Comparison of ENCODE assay signal across 20 cellular contexts in genomic region chr14:38278035-38278434, GRCh38. TPM values are rescaled to one million over a fixed set of nuclear protein-coding genes. Genes with fewer than 3 reads are reported as not detected.
DNase-seq lines count a peak whose midpoint lies in the region; ATAC-seq and TF ChIP-seq lines count a peak whose summit lies in the region.
"Had no signal": no experiment of that assay in that cellular context is flagged by ENCODE, and none has a peak within 500 bp of the region (broad histone marks: within the 10 kb centered on the region; RNA-seq: fewer than 3 reads in every experiment).

No MANE protein-coding gene starts in this region.

- DNase-seq in NCI-H1092 treated with DMSO at 0.1 percent for 48 hours (lab: John Stamatoyannopoulos, UW) (peak; percentile 78), fibroblast of the aortic adventitia (ENCODE audit: low read depth) (peak; percentile 22), HAP-1 (ENCODE audit: low spot score in 2 of 2) (no peak), right atrium auricular region (ENCODE audit: low spot score) (no peak)
- no peak for DNase-seq in stimulated activated naive CD8-positive, alpha-beta T cell treated with anti-CD3 and anti-CD28 coated beads, Interleukin-15, Interleukin-2, amounts not matched to agents 100 U/mL and 50 U/mL, for 24 hours
- DNase-seq: BE2C, HCEC 1CT, NCI-H2029, NCI-H2171, NCI-H345, NCI-H524, NCI-H774, SW 1271, T-helper 17 cell had no signal

- H3K36me3 ChIP-seq in HAP-1 (replicated peaks) (no peaks in the 10 kb centered on the region), right atrium auricular region (no peaks in the 10 kb centered on the region)
- H3K36me3 ChIP-seq: BE2C had no signal

- H3K4me3 ChIP-seq in fibroblast of the aortic adventitia (ENCODE audit: low read depth, low read length): no peak overlapping the region
- no peak overlapping the region for H3K4me3 ChIP-seq in HAP-1
- H3K4me3 ChIP-seq in right atrium auricular region: no peak overlapping the region
- H3K4me3 ChIP-seq: GM12878 had no signal

- H3K9me3 ChIP-seq in HAP-1 (no peaks in the 10 kb centered on the region), right atrium auricular region (no peaks in the 10 kb centered on the region)
- H3K9me3 ChIP-seq: BE2C had no signal

- no peak for TF ChIP-seq CTCF in 22Rv1 (IDR thresholded peaks at IDR 0.05)
- no peak for TF ChIP-seq CTCF in VCaP (conservative IDR thresholded peaks at IDR 0.05)
- TF ChIP-seq CTCF in fibroblast of the aortic adventitia (IDR thresholded peaks at IDR 0.05; ENCODE audit: insufficient read depth, low read length): no peak
- TF ChIP-seq CTCF in right atrium auricular region (IDR thresholded peaks at IDR 0.05): no peak

- H3K27me3 ChIP-seq in HAP-1 (ENCODE audit: low read depth) (no peaks in the 10 kb centered on the region), right atrium auricular region (no peaks in the 10 kb centered on the region)
- H3K27me3 ChIP-seq: BE2C had no signal

- in situ Hi-C loops in HAP-1 (cut with MboI; ENCODE audit: low sequenced_read_pairs): no loop called here

- ATAC-seq in stimulated activated naive CD8-positive, alpha-beta T cell treated with anti-CD3 and anti-CD28 coated beads, Interleukin-15, Interleukin-2, amounts not matched to agents 100 U/mL and 50 U/mL, for 24 hours: no peak
- no peak for ATAC-seq in HG02798 (IDR thresholded peaks at IDR 0.05; ENCODE audit: poor library complexity, unreplicated experiment)
- ATAC-seq: GM12878, Right ventricle myocardium inferior, T-helper 17 cell had no signal

- H3K4me1 ChIP-seq in HAP-1 (no peaks in the 10 kb centered on the region), right atrium auricular region (no peaks in the 10 kb centered on the region)

- H3K27ac ChIP-seq in 22Rv1: peak overlapping the region; percentile 81
- H3K27ac ChIP-seq in VCaP: peak overlapping the region; percentile 68
- H3K27ac ChIP-seq in right atrium auricular region: no peak overlapping the region

RNA-seq across cellular contexts. Expression of gene CLEC14A, which starts 22.1 kb away (rescaled TPM):
- total RNA-seq in fibroblast of the aortic adventitia (ENCODE audit: low replicate concordance): 0.63 and 4.5 TPM in 2 replicates
- 10 to 100 TPM; 44.6 to 63.0 TPM for total RNA-seq in right atrium auricular region
- total RNA-seq: GM12878, OCI-LY7, T-helper 17 cell had no signal

Comparison
In these comparisons a context has a peak if more than half of its experiments do, and no peak if none do; other contexts are left out.
1. H3K27ac ChIP-seq: peak in 22Rv1 (single experiment) and VCaP (single experiment); none in right atrium auricular region (0 of 2).
2. DNase-seq: peak in NCI-H1092 treated with DMSO at 0.1 percent for 48 hours (single experiment) and fibroblast of the aortic adventitia (single experiment); none in HAP-1 (0 of 2), stimulated activated naive CD8-positive, alpha-beta T cell treated with anti-CD3 and anti-CD28 coated beads, Interleukin-15, Interleukin-2, amounts not matched to agents 100 U/mL and 50 U/mL, for 24 hours (single experiment) and right atrium auricular region (single experiment).